Comparison of ENCODE assay signal across 8 cellular contexts in genomic region chr7:12434012-12434642, GRCh38. TPM values are rescaled to one million over a fixed set of nuclear protein-coding genes. Genes with fewer than 3 reads are reported as not detected.
DNase-seq lines count a peak whose midpoint lies in the region; ATAC-seq, FAIRE-seq and TF ChIP-seq lines count a peak whose summit lies in the region.
"Had no signal": no experiment of that assay in that cellular context is flagged by ENCODE, and none has a peak within 500 bp of the region (broad histone marks: within the 10 kb centered on the region; RNA-seq: fewer than 3 reads in every experiment).

No MANE protein-coding gene starts in this region.

- TF ChIP-seq CTCF in GM06990 (IDR thresholded peaks at IDR 0.05; ENCODE audit: insufficient read depth, low read length, poor library complexity, severe bottlenecking): peak; percentile 33
- peak; percentile 67 for TF ChIP-seq CTCF in HFFc6 (IDR thresholded peaks at IDR 0.05)
- TF ChIP-seq CTCF in RWPE2 (IDR thresholded peaks at IDR 0.05; ENCODE audit: poor library complexity, severe bottlenecking): peak; percentile 81
- peak; percentile 28 for TF ChIP-seq CTCF in liver (IDR thresholded peaks at IDR 0.05; ENCODE audit: low read depth, low read length, missing input control)

- no peaks in the 10 kb centered on the region for H3K36me3 Mint-ChIP-seq in HFFc6 (ENCODE audit: low read depth)

- H3K36me3 ChIP-seq in GM06990 (ENCODE audit: control insufficient read depth, insufficient read depth, low read length): no peaks in the 10 kb centered on the region
- H3K36me3 ChIP-seq in RWPE2 (ENCODE audit: low read depth): no peaks in the 10 kb centered on the region
- no peaks in the 10 kb centered on the region for H3K36me3 ChIP-seq in liver (ENCODE audit: control insufficient read depth in 4 of 4, insufficient read depth in 3 of 4, low read depth in 1 of 4, low read length in 3 of 4)

- no peak for FAIRE-seq in GM12891 (lab: Jason Lieb, UNC)

- ATAC-seq in RWPE2 (ENCODE audit: low read depth) (no peak; the same call in 2 of the 3 replicates), esophagus mucosa (no peak)

- no peaks in the 10 kb centered on the region for H3K4me1 ChIP-seq in RWPE2 (ENCODE audit: insufficient read depth, poor library complexity, severe bottlenecking)
- no peaks in the 10 kb centered on the region for H3K4me1 ChIP-seq in liver (ENCODE audit: control insufficient read depth in 4 of 4, insufficient read depth in 4 of 4, low read length in 3 of 4)

- H3K9me3 ChIP-seq in RWPE2 (ENCODE audit: severe bottlenecking) (no peaks in the 10 kb centered on the region), liver (ENCODE audit: control insufficient read depth in 4 of 4, low read length in 3 of 4) (no peaks in the 10 kb centered on the region)

- H3K9ac ChIP-seq in liver (ENCODE audit: low read depth in 1 of 2, low read length in 2 of 2): no peak overlapping the region

- no peak for TF ChIP-seq POLR2A in GM12891 (IDR thresholded peaks at IDR 0.05; ENCODE audit: low read depth, low read length)

- peak; percentile 29 to 44 for TF ChIP-seq RAD21 in liver (IDR thresholded peaks at IDR 0.05)

- H3K27ac ChIP-seq in RWPE2 (ENCODE audit: poor library complexity, severe bottlenecking) (no peak overlapping the region), liver (ENCODE audit: low read depth in 1 of 2, low read length in 2 of 2) (no peak overlapping the region)

- H3K9me3 Mint-ChIP-seq in HFFc6: peaks cover 23% of the 10 kb centered on the region

- DNase-seq in GM06990 (ENCODE audit: extremely low read depth, insufficient read length): no peak
- DNase-seq in HFFc6: no peak
- no peak for DNase-seq in RWPE2 (ENCODE audit: low spot score)
- no peak for DNase-seq in GM12891 (ENCODE audit: insufficient read length, low spot score)
- DNase-seq in activated CD4-positive, alpha-beta T cell treated with anti-CD3 and anti-CD28 coated beads, Interleukin-2, amount 50 U/mL, for 4 hours: no peak

- H3K4me3 ChIP-seq in GM06990 (replicated peaks; ENCODE audit: low read depth, low read length) (no peak overlapping the region), RWPE2 (ENCODE audit: severe bottlenecking) (no peak overlapping the region), liver (ENCODE audit: low read depth in 1 of 3, low read length in 3 of 3) (no peak overlapping the region)

- no peaks in the 10 kb centered on the region for H3K27me3 Mint-ChIP-seq in HFFc6 (ENCODE audit: insufficient read depth)

- H3K4me3 Mint-ChIP-seq in HFFc6: no peak overlapping the region

- H3K27me3 ChIP-seq in GM06990 (replicated peaks; ENCODE audit: control insufficient read depth, insufficient read depth, low read length) (no peaks in the 10 kb centered on the region), RWPE2 (ENCODE audit: insufficient read depth, poor library complexity, severe bottlenecking) (no peaks in the 10 kb centered on the region), liver (ENCODE audit: control insufficient read depth in 4 of 4, insufficient read depth in 4 of 4, low read length in 3 of 4) (peaks cover 0 to 4% (median 0%) of the 10 kb centered on the region in 4 donors)

- no peaks in the 10 kb centered on the region; the same call in 1 of the 2 replicates for H3K4me1 Mint-ChIP-seq in HFFc6 (ENCODE audit: low read depth)

- H3K27ac Mint-ChIP-seq in HFFc6: no peak overlapping the region

TF ChIP-seq in liver, 16 proteins besides CTCF, POLR2A, EP300 and RAD21:
- no peak for TF ChIP-seq ATF3 (IDR thresholded peaks at IDR 0.05)

TF ChIP-seq in GM12891, 5 proteins besides CTCF, POLR2A, EP300 and RAD21:
- TF ChIP-seq SPI1 (IDR thresholded peaks at IDR 0.05; ENCODE audit: low read depth, low read length) (no peak), POLR2AphosphoS5 (IDR thresholded peaks at IDR 0.05; ENCODE audit: low read depth, low read length) (no peak), PAX5 (IDR thresholded peaks at IDR 0.05; ENCODE audit: insufficient read depth, low read length, severe bottlenecking) (no peak), TAF1 (IDR thresholded peaks at IDR 0.05; ENCODE audit: low read depth, low read length) (no peak), POU2F2 (IDR thresholded peaks at IDR 0.05; ENCODE audit: low read depth, low read length) (no peak)

RNA-seq across cellular contexts. Expression of gene VWDE, which starts 30.5 kb away (rescaled TPM):
- not detected for total RNA-seq in HFFc6 (2021; fragmentation: NEBNext Ultra II Directional; extraction: Animal tissue kit (Norgen Biotek cat#: 25700))
- total RNA-seq in liver: under 1 TPM; 0.05 to 0.59 TPM
- under 1 TPM; 0.11 to 0.14 TPM for polyA plus RNA-seq in liver
- not detected for polyA plus RNA-seq in GM12891 (2012; ENCODE audit: low read depth, missing spikeins)
- 0.36 TPM for total RNA-seq in esophagus mucosa
- total RNA-seq: mesenteric fat pad had no signal

Comparison
In these comparisons a context has a peak if more than half of its experiments do, and no peak if none do; other contexts are left out.
1. CTCF ChIP-seq: peak in every context shown above with its lines; median percentile 81 in RWPE2; 67 in HFFc6; 33 in GM06990; 28 in liver.